ENCODE assay signal across 9 cellular contexts in the genomic region with DNA sequence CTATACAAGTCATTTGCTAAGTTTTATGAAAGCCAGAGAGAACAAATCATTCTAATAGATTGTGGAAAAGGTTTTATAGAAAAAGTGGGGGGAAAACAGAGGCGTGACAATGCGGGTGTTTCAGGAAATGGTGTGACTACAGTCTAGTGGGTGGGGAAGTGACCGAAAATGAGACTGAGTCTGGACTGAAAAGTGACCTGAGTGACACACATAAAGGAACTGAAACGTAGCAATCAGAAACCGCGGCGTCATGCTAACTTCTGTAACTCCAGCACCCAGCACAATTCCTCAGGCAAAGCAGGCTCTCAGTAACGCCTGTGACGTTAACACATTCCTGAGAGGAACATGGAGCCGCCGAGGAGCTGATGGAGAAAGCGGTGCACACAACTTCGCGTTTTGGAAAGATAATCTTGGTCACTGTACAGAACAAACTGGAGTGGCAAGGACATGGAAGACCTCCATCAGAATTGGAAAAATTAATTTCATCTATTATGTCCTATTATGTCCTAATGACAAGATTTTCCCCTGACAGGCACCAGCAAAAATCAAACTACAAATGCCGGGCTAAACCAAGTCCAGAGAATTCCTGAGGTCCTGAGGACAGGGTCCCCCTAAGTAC.
DNase-seq lines count a peak whose midpoint lies in the region; ATAC-seq and TF ChIP-seq lines count a peak whose summit lies in the region.
"Had no signal": no experiment of that assay in that cellular context is flagged by ENCODE, and none has a peak within 500 bp of the region (broad histone marks: within the 10 kb centered on the region; RNA-seq: fewer than 3 reads in every experiment).

No MANE protein-coding gene starts in this region.

- H3K27me3 ChIP-seq in MM.1S (replicated peaks; ENCODE audit: insufficient read depth, low read length) = no peaks in the 10 kb centered on the region
- H3K27me3 ChIP-seq in effector memory CD4-positive, alpha-beta T cell (replicated peaks; ENCODE audit: control insufficient read depth, insufficient read depth, low read length, poor library complexity, severe bottlenecking) = no peaks in the 10 kb centered on the region

- TF ChIP-seq CTCF in MM.1S (IDR thresholded peaks at IDR 0.05; ENCODE audit: low read length) = no peak

- peak overlapping the region; percentile 54 for H3K4me2 ChIP-seq in MM.1S (ENCODE audit: low read depth, low read length)

- ATAC-seq in GM18498 (IDR thresholded peaks at IDR 0.05; ENCODE audit: unreplicated experiment) = peak; percentile 91
- peak; percentile 92 for ATAC-seq in GM21576 (IDR thresholded peaks at IDR 0.05; ENCODE audit: unreplicated experiment)

- peak overlapping the region; percentile 24; the same call in 1 of the 2 replicates for H3K9ac ChIP-seq in MM.1S (ENCODE audit: low read length)

- no peaks in the 10 kb centered on the region for H3K36me3 ChIP-seq in MM.1S (replicated peaks; ENCODE audit: insufficient read depth, low read length)
- H3K36me3 ChIP-seq in effector memory CD4-positive, alpha-beta T cell (ENCODE audit: control insufficient read depth, insufficient read depth, low read length) = no peaks in the 10 kb centered on the region
- H3K36me3 ChIP-seq: HAP-1 had no signal

- H3K9me2 ChIP-seq in MM.1S (replicated peaks; ENCODE audit: insufficient read depth, low read length) = no peaks in the 10 kb centered on the region

- H3K4me1 ChIP-seq in MM.1S (ENCODE audit: low read length) = peaks cover 37% of the 10 kb centered on the region
- peaks cover 57% of the 10 kb centered on the region for H3K4me1 ChIP-seq in effector memory CD4-positive, alpha-beta T cell (ENCODE audit: control insufficient read depth, insufficient read depth, low read length, poor library complexity, severe bottlenecking)
- H3K4me1 ChIP-seq: HAP-1 had no signal

- peak; percentile 84 for DNase-seq in MM.1S
- DNase-seq in effector memory CD4-positive, alpha-beta T cell = peak in 1 of 3 donors; percentile 16
- peak; percentile 59 to 62 for DNase-seq in stimulated activated CD4-positive, alpha-beta T cell treated with anti-CD3 and anti-CD28 coated beads, Interleukin-15, amount 100 ng/mL, for 48 hours (ENCODE audit: low read depth in 2 of 2)
- no peak for DNase-seq in effector CD4-positive, alpha-beta T cell
- no peak for DNase-seq in KG1 (lab: John Stamatoyannopoulos, UW)
- no peak for DNase-seq in NCI-H1105 treated with DMSO at 0.1 percent for 48 hours (lab: John Stamatoyannopoulos, UW)

- peak overlapping the region; percentile 26; the same call in 1 of the 2 replicates for H3K4me3 ChIP-seq in MM.1S (ENCODE audit: low read length)
- no peak overlapping the region for H3K4me3 ChIP-seq in effector memory CD4-positive, alpha-beta T cell (ENCODE audit: insufficient read depth, low read depth, low read length, poor library complexity, severe bottlenecking)
- H3K4me3 ChIP-seq: HAP-1 had no signal

- peaks cover 4% of the 10 kb centered on the region; the same call in 1 of the 2 replicates for H3F3A ChIP-seq in MM.1S (ENCODE audit: insufficient read depth, low read length)

- H3K27ac ChIP-seq in MM.1S (ENCODE audit: low read length) = peak overlapping the region; percentile 57; the same call in 1 of the 2 replicates
- H3K27ac ChIP-seq in effector memory CD4-positive, alpha-beta T cell (ENCODE audit: insufficient read depth, low read length, poor library complexity, severe bottlenecking) = peak overlapping the region; percentile 68

- H2AFZ ChIP-seq in MM.1S (ENCODE audit: low read length) = 0 out of 2 replicates have a peak overlapping the region, but pooled peaks have one; percentile 4

- H3K9me3 ChIP-seq in MM.1S (replicated peaks; ENCODE audit: insufficient read depth, low read length) = no peaks in the 10 kb centered on the region
- H3K9me3 ChIP-seq in effector memory CD4-positive, alpha-beta T cell (ENCODE audit: control insufficient read depth, low read length) = no peaks in the 10 kb centered on the region
- H3K9me3 ChIP-seq: HAP-1 had no signal

- no peaks in the 10 kb centered on the region for H3K79me2 ChIP-seq in MM.1S (ENCODE audit: low read length)

- H4K20me1 ChIP-seq in MM.1S (ENCODE audit: insufficient read depth, low read length) = no peaks in the 10 kb centered on the region

Comparison
In these comparisons a context has a peak if more than half of its experiments do, and no peak if none do; other contexts are left out.
1. DNase-seq: peak in MM.1S (single experiment) and stimulated activated CD4-positive, alpha-beta T cell treated with anti-CD3 and anti-CD28 coated beads, Interleukin-15, amount 100 ng/mL, for 48 hours (2 of 2); none in effector CD4-positive, alpha-beta T cell (single experiment), KG1 (single experiment) and NCI-H1105 treated with DMSO at 0.1 percent for 48 hours (single experiment).